Comparison of ENCODE assay signal across 8 cellular contexts in the genomic region with DNA sequence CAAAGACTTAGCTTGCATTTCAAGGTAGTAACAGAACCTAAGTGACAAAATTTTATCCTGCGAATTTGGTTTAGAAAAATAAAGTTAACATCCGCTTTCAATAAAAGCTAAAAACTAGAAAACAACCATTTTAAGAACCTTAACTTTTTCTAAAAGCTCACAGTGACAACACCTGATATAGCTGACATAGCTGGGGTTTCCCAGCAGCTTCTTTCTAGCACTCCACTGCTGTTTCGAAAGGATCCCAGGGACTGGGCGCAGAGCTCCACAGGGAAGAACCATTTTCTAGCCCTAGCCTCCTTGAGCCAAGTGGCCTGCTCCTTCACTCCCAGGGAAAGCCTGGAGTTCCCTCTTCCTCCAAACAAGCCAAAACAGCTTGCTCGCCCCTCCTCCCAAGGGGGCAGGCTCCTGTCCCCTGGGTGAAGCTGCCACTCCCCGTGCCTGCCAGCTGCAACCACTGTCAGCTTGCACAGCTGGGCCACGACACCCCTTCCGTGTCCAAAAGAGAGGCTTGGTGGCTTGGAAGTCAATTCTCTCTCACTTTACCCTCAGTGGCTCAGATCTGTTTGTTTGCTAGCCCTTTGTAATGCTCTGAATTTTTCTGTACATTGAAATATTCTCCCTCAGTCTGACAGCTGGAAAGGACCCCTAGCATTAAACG. TPM values are rescaled to one million over a fixed set of nuclear protein-coding genes. Genes with fewer than 3 reads are reported as not detected.
A peak's percentile ranks its signal among the peaks of the same experiment; 100 is the strongest.
DNase-seq lines count a peak whose midpoint lies in the region; ATAC-seq and TF ChIP-seq lines count a peak whose summit lies in the region.

No MANE protein-coding gene starts in this region.

- H3K9me2 ChIP-seq in OCI-LY1 (ENCODE audit: low read depth, low read length): no peaks in the 10 kb centered on the region

- TF ChIP-seq CTCF in OCI-LY1 (IDR thresholded peaks at IDR 0.05; ENCODE audit: low read length) (no peak), sigmoid colon (IDR thresholded peaks at IDR 0.05) (no peak)

- H3K4me3 ChIP-seq in OCI-LY1 (ENCODE audit: low read depth, low read length, poor library complexity, severe bottlenecking) (no peak overlapping the region), sigmoid colon (peak overlapping the region; percentile 30 to 56 (median 49))

- ATAC-seq in GM18867 (IDR thresholded peaks at IDR 0.05; ENCODE audit: unreplicated experiment) (peak; percentile 34), HG02970 (IDR thresholded peaks at IDR 0.05; ENCODE audit: low FRiP score, unreplicated experiment) (no peak), HG02840 (IDR thresholded peaks at IDR 0.05; ENCODE audit: low FRiP score, unreplicated experiment) (no peak)

- H3K9ac ChIP-seq in OCI-LY1 (ENCODE audit: low read length): no peak overlapping the region

- no peak for TF ChIP-seq POLR2A in sigmoid colon (IDR thresholded peaks at IDR 0.05)

- H3K27ac ChIP-seq in OCI-LY1 (ENCODE audit: low read depth, low read length, poor library complexity, severe bottlenecking): peak overlapping the region; percentile 7
- H3K27ac ChIP-seq in sigmoid colon: peak overlapping the region; percentile 77 to 82 (median 80)

- WGBS in sigmoid colon, 2 donors: 46 to 56% methylated on average over 9 of the region's 9 CpGs

- H3K27me3 ChIP-seq in OCI-LY1 (ENCODE audit: insufficient read depth, low read length) (peaks cover 16% of the 10 kb centered on the region; the same call in 1 of the 2 replicates), sigmoid colon (no peaks in the 10 kb centered on the region)

- H2AFZ ChIP-seq in OCI-LY1 (ENCODE audit: low read length): no peak overlapping the region

- H3K36me3 ChIP-seq in OCI-LY1 (ENCODE audit: insufficient read depth, low read length) (no peaks in the 10 kb centered on the region), sigmoid colon (no peaks in the 10 kb centered on the region)

- intact Hi-C loops in head of caudate nucleus (cut with DNase I) (no loop called here), sigmoid colon (cut with DNase I) (no loop called here)

- H3K4me1 ChIP-seq in OCI-LY1 (ENCODE audit: insufficient read depth, low read length, severe bottlenecking) (peaks cover 20% of the 10 kb centered on the region), sigmoid colon (peaks cover 0 to 77% (median 67%) of the 10 kb centered on the region in 4 donors)

- no peak for TF ChIP-seq EP300 in sigmoid colon (IDR thresholded peaks at IDR 0.05)

- H3K79me2 ChIP-seq in OCI-LY1 (ENCODE audit: insufficient read depth, low read length): no peaks in the 10 kb centered on the region

- no peaks in the 10 kb centered on the region for H4K20me1 ChIP-seq in OCI-LY1 (ENCODE audit: insufficient read depth, low read length)

- H3K9me3 ChIP-seq in OCI-LY1 (ENCODE audit: low read length) (no peaks in the 10 kb centered on the region), sigmoid colon (no peaks in the 10 kb centered on the region)

- peak; percentile 64 to 89 (median 80) for DNase-seq in head of caudate nucleus
- peak; percentile 77 for DNase-seq in sigmoid colon
- DNase-seq in NCI-H1436 treated with DMSO at 0.1 percent for 48 hours (lab: John Stamatoyannopoulos, UW): no peak
- DNase-seq in NCI-H1930 (lab: John Stamatoyannopoulos, UW): no peak

- H3F3A ChIP-seq in OCI-LY1 (ENCODE audit: insufficient read depth, low read length): no peaks in the 10 kb centered on the region

- no peak overlapping the region for H3K4me2 ChIP-seq in OCI-LY1 (ENCODE audit: low read length)

RNA-seq across cellular contexts. Expression of gene CYTH1, which starts 59.8 kb away (rescaled TPM):
- 10 to 100 TPM; 26.7 to 38.5 (median 35.2) TPM for total RNA-seq in sigmoid colon
- 10 to 100 TPM; 56.5 to 83.8 (median 64.3) TPM for polyA plus RNA-seq in sigmoid colon

Comparison
In these comparisons a context has a peak if more than half of its experiments do, and no peak if none do; other contexts are left out.
1. DNase-seq: peak in head of caudate nucleus (42 of 42) and sigmoid colon (single experiment); none in NCI-H1436 treated with DMSO at 0.1 percent for 48 hours (single experiment) and NCI-H1930 (0 of 2).